ENCODE assay signal across 28 cellular contexts in the genomic region with DNA sequence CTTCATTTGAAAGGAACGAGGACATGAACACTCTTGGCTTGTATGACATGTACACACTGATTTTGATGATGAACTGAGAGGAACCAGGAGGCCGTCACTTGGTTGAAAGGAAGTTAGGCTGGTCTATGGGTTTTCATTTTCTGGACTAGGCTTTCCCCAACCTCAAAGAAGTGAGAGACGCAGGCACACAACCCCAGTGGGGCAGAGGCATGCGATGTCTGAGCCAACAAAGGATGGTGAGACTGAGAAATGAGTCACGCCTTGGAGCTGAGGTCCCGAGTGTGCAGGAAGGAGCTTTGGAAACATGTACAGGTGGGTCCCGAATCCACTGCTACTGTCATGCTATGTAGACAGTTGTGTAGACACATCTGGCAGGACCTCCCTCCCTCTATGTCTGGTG. TPM values are rescaled to one million over a fixed set of nuclear protein-coding genes. Genes with fewer than 3 reads are reported as not detected.
DNase-seq lines count a peak whose midpoint lies in the region; ATAC-seq, FAIRE-seq and TF ChIP-seq lines count a peak whose summit lies in the region.
"Had no signal": no experiment of that assay in that cellular context is flagged by ENCODE, and none has a peak within 500 bp of the region (broad histone marks: within the 10 kb centered on the region; RNA-seq: fewer than 3 reads in every experiment).

No MANE protein-coding gene starts in this region.

- no peak overlapping the region for H2AK9ac ChIP-seq in IMR-90 (replicated peaks; ENCODE audit: low read depth, low read length, poor library complexity)

- no peak for TF ChIP-seq RAD21 in IMR-90 (IDR thresholded peaks at IDR 0.05; ENCODE audit: low read length)

- H3K36me3 Mint-ChIP-seq in memory B cell: peaks cover 19% of the 10 kb centered on the region

- peak overlapping the region; percentile 75 for H3K27ac Mint-ChIP-seq in memory B cell
- H3K27ac Mint-ChIP-seq: activated CD4-positive, alpha-beta T cell treated with anti-CD3 and anti-CD28 coated beads, Interleukin-2, amount 10 ng/mL, durations not matched to agents 24 days and 14 days; activated T-helper 2 cell treated with anti-CD3 and anti-CD28 coated beads, Interferon-gamma antibody, Interleukin-2, Interleukin-4, amounts not matched to agents 10 μg/mL and 5 μg/mL and 100 μg/mL, durations not matched to agents 14 hours and 24 hours and 36 hours had no signal

- H3K56ac ChIP-seq in IMR-90 (ENCODE audit: extremely low read depth, insufficient read depth, low read length): no peak overlapping the region

- no peak overlapping the region for H2BK20ac ChIP-seq in IMR-90 (ENCODE audit: low read depth, low read length)

- TF ChIP-seq CTCF in IMR-90 (conservative IDR thresholded peaks at IDR 0.05; ENCODE audit: low read depth, low read length): no peak

- peak overlapping the region; percentile 10; the same call in 1 of the 2 replicates for H2AK5ac ChIP-seq in IMR-90 (ENCODE audit: low read depth, low read length)

- H3K27me3 Mint-ChIP-seq in memory B cell: no peaks in the 10 kb centered on the region
- H3K27me3 Mint-ChIP-seq: activated CD4-positive, alpha-beta T cell treated with anti-CD3 and anti-CD28 coated beads, Interleukin-2, amount 10 ng/mL, durations not matched to agents 24 days and 14 days; brain had no signal

- no peaks in the 10 kb centered on the region for H3K9me3 Mint-ChIP-seq in memory B cell
- H3K9me3 Mint-ChIP-seq: activated CD4-positive, alpha-beta T cell treated with anti-CD3 and anti-CD28 coated beads, Interleukin-2, amount 10 ng/mL, durations not matched to agents 24 days and 14 days; activated T-helper 2 cell treated with anti-CD3 and anti-CD28 coated beads, Interferon-gamma antibody, Interleukin-2, Interleukin-4, amounts not matched to agents 10 μg/mL and 5 μg/mL and 100 μg/mL, durations not matched to agents 14 hours and 24 hours and 36 hours; brain had no signal

- H4K8ac ChIP-seq in IMR-90 (ENCODE audit: low read depth in 2 of 2, low read length in 2 of 2): no peak overlapping the region; a peak in 1 of 4 replicates

- H3K79me1 ChIP-seq in IMR-90 (ENCODE audit: low read depth in 1 of 2, low read length in 2 of 2): peaks cover 0 to 20% of the 10 kb centered on the region in 2 experiments; a peak in 2 of 4 replicates

- H3K18ac ChIP-seq in IMR-90 (ENCODE audit: low read depth, low read length): no peak overlapping the region

- DNase-seq in GM19239 (ENCODE audit: insufficient read length, low spot score) (no peak), IMR-90 (no peak), memory B cell (ENCODE audit: low spot score in 2 of 2) (no peak), SKM-1 (lab: John Stamatoyannopoulos, UW; ENCODE audit: unreplicated experiment) (no peak), caudate nucleus (lab: John Stamatoyannopoulos, UW) (no peak), HK-2 (ENCODE audit: unreplicated experiment) (no peak)
- no peak for DNase-seq in stimulated activated CD4-positive, alpha-beta T cell treated with anti-CD3 and anti-CD28 coated beads, Interleukin-4, amount 100 ng/mL, for 1 hour
- DNase-seq: activated CD4-positive, alpha-beta T cell treated with anti-CD3 and anti-CD28 coated beads, Interleukin-2, amount 10 ng/mL, durations not matched to agents 24 days and 14 days; BE2C; effector CD8-positive, alpha-beta T cell; foreskin fibroblast; heart right ventricle; mammary epithelial cell; NCI-H1048; NCI-H187; NCI-H524 treated with DMSO at 0.1 percent for 48 hours; sigmoid colon; SK-N-SH; substantia nigra had no signal

- BruUV-seq in IMR-90 (replicated peaks; lab: Mats Ljungman, UMichigan): no TSS peak

- CTCF ChIA-PET in IMR-90 (lab: Yijun Ruan, JAX): interaction anchor here (1.3 kb wide), 1 partner anchor 28 kb away, joined by 3 read pairs; no protein-coding TSS in a partner anchor

- H4K20me1 ChIP-seq in BLaER1 treated with 17β-estradiol and CSF1 and Interleukin-3, amounts not matched to agents 10 nM and 100 nM: peaks cover 0 to 56% (median 4%) of the 10 kb centered on the region in 11 experiments; a peak in 10 of 22 replicates
- H4K20me1 ChIP-seq in IMR-90 (ENCODE audit: insufficient read depth, low read length): no peaks in the 10 kb centered on the region

- no peak for ATAC-seq in IMR-90 (ENCODE audit: low read depth)
- ATAC-seq in memory B cell (ENCODE audit: low read depth): no peak

- no peak overlapping the region for H4K5ac ChIP-seq in IMR-90 (ENCODE audit: low read depth, low read length)

- intact Hi-C loops in IMR-90 (cut with micrococcal nuclease): no loop called here

- H3K4ac ChIP-seq in IMR-90 (ENCODE audit: low read depth, low read length): no peak overlapping the region

- peak; percentile 52 for FAIRE-seq in GM19239 (lab: Jason Lieb, UNC)
- FAIRE-seq: GM12891 had no signal

- dilution Hi-C loops in IMR-90 (cut with HindIII; ENCODE audit: low sequenced_read_pairs, unreplicated experiment): no loop called here

- no peaks in the 10 kb centered on the region for H3K9me3 ChIP-seq in BLaER1 treated with 17β-estradiol and CSF1 and Interleukin-3, amounts not matched to agents 10 nM and 100 nM (replicated peaks in 1 of 11)
- H3K9me3 ChIP-seq in IMR-90 (ENCODE audit: control insufficient read depth, insufficient read depth, low read length): no peaks in the 10 kb centered on the region
- H3K9me3 ChIP-seq: BE2C, Caco-2, heart right ventricle, prostate gland, sigmoid colon, SK-N-SH had no signal

- in situ Hi-C loops in IMR-90 (cut with MboI; ENCODE audit: low sequenced_read_pairs): loop anchor here (10.0 kb wide), 1 partner anchor 65 kb away; no protein-coding TSS in a partner anchor

- no peak overlapping the region for H3K14ac ChIP-seq in IMR-90 (replicated peaks; ENCODE audit: low read depth, low read length)

- H3K9me1 ChIP-seq in IMR-90 (ENCODE audit: insufficient read depth, low read length): peaks cover 13% of the 10 kb centered on the region; the same call in 1 of the 2 replicates

- H3K27me3 ChIP-seq in BLaER1 treated with 17β-estradiol and CSF1 and Interleukin-3, amounts not matched to agents 10 nM and 100 nM: peaks cover 0 to 29% (median 10%) of the 10 kb centered on the region in 11 experiments; a peak in 11 of 22 replicates
- no peaks in the 10 kb centered on the region for H3K27me3 ChIP-seq in IMR-90 (ENCODE audit: control insufficient read depth, insufficient read depth, low read length)
- H3K27me3 ChIP-seq: BE2C, heart right ventricle, sigmoid colon had no signal

- no peak overlapping the region for H2BK15ac ChIP-seq in IMR-90 (ENCODE audit: low read depth, low read length)

- TF ChIP-seq POLR2A in IMR-90 (IDR thresholded peaks at IDR 0.05; ENCODE audit: low read depth, low read length): no peak

- no peak overlapping the region for H2AFZ ChIP-seq in IMR-90 (replicated peaks; ENCODE audit: low read length, poor library complexity)
- H2AFZ ChIP-seq: GM23248 had no signal

- H3K4me3 ChIP-seq in BLaER1 treated with 17β-estradiol and CSF1 and Interleukin-3, amounts not matched to agents 10 nM and 100 nM: no peak overlapping the region
- H3K4me3 ChIP-seq in IMR-90 (ENCODE audit: insufficient read depth, low read depth, low read length): no peak overlapping the region
- H3K4me3 ChIP-seq: GM23248, heart right ventricle, prostate gland, sigmoid colon had no signal

- H2BK5ac ChIP-seq in IMR-90 (ENCODE audit: low read depth, low read length, poor library complexity, severe bottlenecking): no peak overlapping the region

- H3K4me1 Mint-ChIP-seq in memory B cell: no peaks in the 10 kb centered on the region
- H3K4me1 Mint-ChIP-seq: brain had no signal

- H4K91ac ChIP-seq in IMR-90 (ENCODE audit: insufficient read depth, low read depth, low read length): no peak overlapping the region

- H3K27ac ChIP-seq in BLaER1 treated with 17β-estradiol and CSF1 and Interleukin-3, amounts not matched to agents 10 nM and 100 nM: no peak overlapping the region
- no peak overlapping the region for H3K27ac ChIP-seq in IMR-90 (ENCODE audit: insufficient read depth, low read length)
- no peak overlapping the region for H3K27ac ChIP-seq in caudate nucleus (ENCODE audit: low read depth, low read length)
- H3K27ac ChIP-seq: GM23248, heart right ventricle, prostate gland, sigmoid colon, VCaP had no signal

- no CpG with 5 or more reads among the region's 7 CpGs for WGBS in IMR-90 (ENCODE audit: extremely low coverage in 2 of 2, insufficient read length in 1 of 2), 2 experiments

- H3K36me3 ChIP-seq in BLaER1 treated with 17β-estradiol and CSF1 and Interleukin-3, amounts not matched to agents 10 nM and 100 nM: peaks cover 26 to 60% (median 38%) of the 10 kb centered on the region in 11 experiments
- peaks cover 33% of the 10 kb centered on the region for H3K36me3 ChIP-seq in IMR-90 (ENCODE audit: control insufficient read depth, insufficient read depth, low read length)
- H3K36me3 ChIP-seq: BE2C, prostate gland had no signal

- POLR2A ChIA-PET in IMR-90 (lab: Charles Lee; ENCODE audit: unreplicated experiment): no interaction called here

- H3K4me2 ChIP-seq in BLaER1 treated with 17β-estradiol and CSF1 and Interleukin-3, amounts not matched to agents 10 nM and 100 nM: peak overlapping the region in 9 of 11 experiments; percentile 43 to 59 (median 48); a peak in 15 of 22 replicates
- no peak overlapping the region for H3K4me2 ChIP-seq in IMR-90 (ENCODE audit: low read depth, low read length)
- H3K4me2 ChIP-seq: SK-N-SH had no signal

- H3K23ac ChIP-seq in IMR-90 (ENCODE audit: low read depth, low read length): no peak overlapping the region

- H3K9ac ChIP-seq in BLaER1 treated with 17β-estradiol and CSF1 and Interleukin-3, amounts not matched to agents 10 nM and 100 nM: no peak overlapping the region
- no peak overlapping the region for H3K9ac ChIP-seq in IMR-90 (ENCODE audit: low read depth, low read length)
- H3K9ac ChIP-seq: GM23248, SK-N-SH had no signal

- no peak overlapping the region for H3K4me3 Mint-ChIP-seq in memory B cell
- H3K4me3 Mint-ChIP-seq: activated CD4-positive, alpha-beta T cell treated with anti-CD3 and anti-CD28 coated beads, Interleukin-2, amount 10 ng/mL, durations not matched to agents 24 days and 14 days; brain had no signal

- H2BK120ac ChIP-seq in IMR-90 (ENCODE audit: low read depth, low read length): no peak overlapping the region

- peaks cover 0 to 33% (median 23%) of the 10 kb centered on the region in 10 experiments; a peak in 14 of 20 replicates for H3K4me1 ChIP-seq in BLaER1 treated with 17β-estradiol and CSF1 and Interleukin-3, amounts not matched to agents 10 nM and 100 nM
- H3K4me1 ChIP-seq in IMR-90 (ENCODE audit: control insufficient read depth, insufficient read depth, low read length): peaks cover 4% of the 10 kb centered on the region; the same call in 1 of the 2 replicates
- H3K4me1 ChIP-seq: BE2C, Caco-2, prostate gland, sigmoid colon had no signal

TF ChIP-seq in IMR-90, 13 proteins besides CTCF, POLR2A, EP300 and RAD21:
- TF ChIP-seq MAZ (IDR thresholded peaks at IDR 0.05; ENCODE audit: borderline replicate concordance, low read depth, low read length) (no peak), BHLHE40 (IDR thresholded peaks at IDR 0.05; ENCODE audit: low read depth, low read length) (no peak)

RNA-seq across cellular contexts. Expression of a gene that starts 24.1 kb away (rescaled TPM):
- total RNA-seq in IMR-90 (2012; rRNA removed): 0.83 and 1.1 TPM in 2 replicates
- polyA plus RNA-seq in IMR-90 (2012; rRNA removed): 1.8 and 2.2 TPM in 2 replicates
- 1.9 and 4.8 TPM in 2 replicates for polyA plus RNA-seq in IMR-90 (2012; cell fraction: cytosol; rRNA removed)
- polyA plus RNA-seq in IMR-90 (2012; cell fraction: nucleus; rRNA removed; ENCODE audit: low replicate concordance): 1.3 and 3.0 TPM in 2 replicates
- total RNA-seq: activated CD4-positive, alpha-beta T cell treated with anti-CD3 and anti-CD28 coated beads, Interleukin-2, amount 10 ng/mL, durations not matched to agents 24 days and 14 days; activated T-helper 2 cell treated with anti-CD3 and anti-CD28 coated beads, Interferon-gamma antibody, Interleukin-2, Interleukin-4, amounts not matched to agents 10 μg/mL and 5 μg/mL and 100 μg/mL, durations not matched to agents 14 hours and 24 hours and 36 hours; Caco-2; T-helper 2 cell treated with Interferon-gamma antibody and Interleukin-4, amounts not matched to agents 100 ng/mL and 5 ng/mL, for 36 hours had no signal
